ENCODE assay signal across 25 cellular contexts in the genomic region with DNA sequence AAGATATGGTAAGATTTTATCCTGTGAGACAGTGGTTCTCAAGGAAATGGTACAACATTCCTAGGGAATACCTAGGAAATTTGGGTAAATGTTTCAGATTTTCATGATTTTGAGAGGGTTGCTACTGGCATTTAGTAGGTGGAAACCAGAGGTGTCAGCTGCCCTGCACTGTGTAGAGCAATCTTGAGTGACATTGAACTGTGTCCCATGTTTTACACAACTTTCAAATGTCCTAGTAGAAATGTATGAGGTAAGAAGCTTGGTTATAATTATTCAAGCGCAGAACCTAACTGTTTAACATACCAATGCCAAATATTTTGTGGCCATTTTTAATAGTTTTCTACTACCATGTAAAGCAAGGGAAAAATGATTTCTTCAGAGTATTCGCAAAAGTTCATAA.
"Had no signal": no experiment of that assay in that cellular context is flagged by ENCODE, and none has a peak within 500 bp of the region (broad histone marks: within the 10 kb centered on the region; RNA-seq: fewer than 3 reads in every experiment).

No MANE protein-coding gene starts in this region.

- H3K36me3 ChIP-seq: stomach, suprapubic skin, thoracic aorta, thyroid gland, tibial artery, tibial nerve, transverse colon, upper lobe of left lung, upper lobe of right lung, uterus, vagina had no signal

- H3K27ac ChIP-seq: stomach, suprapubic skin, testis, thoracic aorta, thyroid gland, tibial artery, tibial nerve, transverse colon, upper lobe of left lung, upper lobe of right lung, uterus, vagina had no signal

- H3K27me3 ChIP-seq: stomach, suprapubic skin, testis, thyroid gland, tibial artery, tibial nerve, transverse colon, upper lobe of left lung, upper lobe of right lung, uterus, vagina had no signal

- H3K9me3 ChIP-seq: stomach, suprapubic skin, testis, thoracic aorta, thyroid gland, tibial artery, tibial nerve, transverse colon, upper lobe of left lung, upper lobe of right lung, uterus, vagina had no signal

- DNase-seq: stimulated activated CD4-positive, alpha-beta T cell treated with anti-CD3 and anti-CD28 coated beads, Interleukin-2, amount 100 ng/mL, for 48 hours; stimulated activated CD4-positive, alpha-beta T cell treated with anti-CD3 and anti-CD28 coated beads, Interleukin-4, amount 100 ng/mL, for 1 hour; stimulated activated CD4-positive, alpha-beta T cell treated with anti-CD3 and anti-CD28 coated beads, Interleukin-4, amount 100 ng/mL, for 24 hours; stimulated activated CD4-positive, alpha-beta T cell treated with anti-CD3 and anti-CD28 coated beads, Interleukin-4, amount 100 ng/mL, for 4 hours; stimulated activated CD8-positive, alpha-beta memory T cell treated with anti-CD3 and anti-CD28 coated beads, Interleukin-4, amount 100 ng/mL, for 48 hours; stimulated activated naive B cell treated with anti-CD40 and anti-IgM and Interleukin-4, amounts not matched to agents 10 μg/mL and 1 μg/mL and 100 μg/mL, for 72 hours; stimulated activated naive CD4-positive, alpha-beta T cell; stimulated activated naive CD4-positive, alpha-beta T cell treated with Interleukin-2 at 50 U/mL for 16 hours; stimulated activated naive CD8-positive, alpha-beta T cell treated with anti-CD3 and anti-CD28 coated beads, Interleukin-15, amount 100 ng/mL, for 72 hours; stimulated activated naive CD8-positive, alpha-beta T cell treated with anti-CD3 and anti-CD28 coated beads, Interleukin-15, Interleukin-2, amounts not matched to agents 100 U/mL and 50 U/mL, for 24 hours; stomach; substantia nigra; testis; thyroid gland; tibial artery; transverse colon; upper lobe of left lung; upper lobe of right lung; uterus had no signal

- H3K4me1 ChIP-seq: stomach, suprapubic skin, testis, thyroid gland, tibial artery, transverse colon, upper lobe of right lung, uterus, vagina had no signal

- ATAC-seq: stimulated activated effector memory CD8-positive, alpha-beta T cell treated with anti-CD3 and anti-CD28 coated beads, Interleukin-12 subunit alpha, Interleukin-12 subunit beta, amount 100 ng/mL, for 72 hours; stimulated activated memory B cell treated with anti-CD40 and anti-IgM and Interleukin-4, amounts not matched to agents 10 μg/mL and 1 μg/mL and 100 μg/mL, for 72 hours; stimulated activated naive B cell treated with anti-CD40 and anti-IgM and Interleukin-4, amounts not matched to agents 10 μg/mL and 1 μg/mL and 100 μg/mL, for 72 hours; stimulated activated naive CD8-positive, alpha-beta T cell treated with anti-CD3 and anti-CD28 coated beads, Interleukin-15, amount 100 ng/mL, for 72 hours; stimulated activated naive CD8-positive, alpha-beta T cell treated with anti-CD3 and anti-CD28 coated beads, Interleukin-15, Interleukin-2, amounts not matched to agents 100 U/mL and 50 U/mL, for 24 hours; upper lobe of right lung had no signal

- H3K4me3 ChIP-seq: stomach, suprapubic skin, testis, thyroid gland, tibial nerve, transverse colon, upper lobe of left lung, upper lobe of right lung, uterus, vagina had no signal
